In genomic region chr1:154609398-154610380, GRCh38 we compare ENCODE assay signal across 8 cellular contexts. TPM values are rescaled to one million over a fixed set of nuclear protein-coding genes. Genes with fewer than 3 reads are reported as not detected.
DNase-seq lines count a peak whose midpoint lies in the region; ATAC-seq, FAIRE-seq and TF ChIP-seq lines count a peak whose summit lies in the region.

No MANE protein-coding gene starts in this region.

- H3K9me3 ChIP-seq in right lobe of liver (no peaks in the 10 kb centered on the region), stomach (no peaks in the 10 kb centered on the region)

- FAIRE-seq in GM12892 (lab: Jason Lieb, UNC) (no peak), frontal cortex (lab: Jason Lieb, UNC) (no peak)

- TF ChIP-seq CTCF in right lobe of liver (IDR thresholded peaks at IDR 0.05) (no peak), stomach (IDR thresholded peaks at IDR 0.05) (no peak), brain microvascular endothelial cell (IDR thresholded peaks at IDR 0.05; ENCODE audit: low read depth, low read length, missing control alignments) (no peak)

- DNase-seq in GM12892 (ENCODE audit: insufficient read length) (no peak), OCI-M1 (lab: John Stamatoyannopoulos, UW) (peak; percentile 62), right lobe of liver (no peak), stomach (no peak), brain microvascular endothelial cell (no peak), frontal cortex (ENCODE audit: low spot score in 2 of 2) (no peak)
- peak; percentile 60 for DNase-seq in activated naive CD4-positive, alpha-beta T cell treated with anti-CD3 and anti-CD28 coated beads, Interleukin-2, amount 50 U/mL, for 16 hours

- H3K27me3 ChIP-seq in right lobe of liver (no peaks in the 10 kb centered on the region), stomach (no peaks in the 10 kb centered on the region), brain microvascular endothelial cell (replicated peaks) (no peaks in the 10 kb centered on the region)

- intact Hi-C loops in right lobe of liver (cut with DNase I) (no loop called here), stomach (cut with DNase I; ENCODE audit: low total_unique reads) (no loop called here)

- TF ChIP-seq POLR2A in GM12892 (IDR thresholded peaks at IDR 0.05; ENCODE audit: low read depth, low read length) (0 out of 2 replicates have a peak, but pooled peaks have one; percentile 27), right lobe of liver (IDR thresholded peaks at IDR 0.05) (no peak), stomach (IDR thresholded peaks at IDR 0.05) (no peak)

- H3K4me3 ChIP-seq in right lobe of liver: peak overlapping the region in 1 of 3 donors; percentile 97
- H3K4me3 ChIP-seq in stomach: no peak overlapping the region
- H3K4me3 ChIP-seq in brain microvascular endothelial cell (ENCODE audit: low read depth, low read length): no peak overlapping the region

- no peak for ATAC-seq in right lobe of liver
- ATAC-seq in HG03469 (IDR thresholded peaks at IDR 0.05; ENCODE audit: unreplicated experiment): no peak

- TF ChIP-seq EP300 in stomach (IDR thresholded peaks at IDR 0.05): no peak

- in situ Hi-C loops in brain microvascular endothelial cell (cut with HindIII; ENCODE audit: low pct_ligation_motif_present, low sequenced_read_pairs): no loop called here

- 66% methylated on average over 11 of the region's 12 CpGs for WGBS in right lobe of liver (ENCODE audit: insufficient coverage, low coverage, low lambda C conversion rate, missing lambda C conversion rate)
- WGBS in stomach, 5 donors: 62 to 79% (median 75%) methylated on average over 12 of the region's 12 CpGs

- H3K36me3 ChIP-seq in right lobe of liver (no peaks in the 10 kb centered on the region), stomach (no peaks in the 10 kb centered on the region), brain microvascular endothelial cell (replicated peaks) (no peaks in the 10 kb centered on the region)

- H3K4me1 ChIP-seq in right lobe of liver (peaks cover 0 to 36% (median 11%) of the 10 kb centered on the region in 4 donors), stomach (peaks cover 16 to 47% (median 32%) of the 10 kb centered on the region in 4 donors)

- H3K27ac ChIP-seq in right lobe of liver: peak overlapping the region; percentile 93 to 96 (median 95)
- peak overlapping the region in 4 of 5 donors; percentile 97 to 99 (median 98) for H3K27ac ChIP-seq in stomach
- no peak overlapping the region for H3K27ac ChIP-seq in brain microvascular endothelial cell

RNA-seq across cellular contexts. Expression of gene ADAR, which starts 1.7 kb away (rescaled TPM):
- 116 TPM for polyA plus RNA-seq in GM12892 (2012; ENCODE audit: missing spikeins)
- total RNA-seq in right lobe of liver: 100 to 1,000 TPM in 1 of 6 experiments, 10 to 100 TPM in 5; 69.9 to 105 (median 78.7) TPM
- total RNA-seq in stomach: 100 to 1,000 TPM in 3 of 5 donors, 10 to 100 TPM in 2; 35.6 to 173 (median 110) TPM
- 10 to 100 TPM; 23.6 to 31.3 (median 26.8) TPM for polyA plus RNA-seq in stomach
- 63.2 TPM for total RNA-seq in frontal cortex

RNA-seq across cellular contexts. Expression of gene CHRNB2, which starts 42.1 kb away (rescaled TPM):
- 0.76 TPM for polyA plus RNA-seq in GM12892 (2012; ENCODE audit: missing spikeins)
- total RNA-seq in right lobe of liver (under 1 TPM in 1 of 6 experiments, not detected in 5; 0.07 TPM), stomach (under 1 TPM in 2 of 5 donors, not detected in 3; under 0.01 to 0.37 TPM), frontal cortex (17.9 TPM)
- under 1 TPM in 2 of 3 donors, not detected in 1; 0.12 to 0.38 TPM for polyA plus RNA-seq in stomach

RNA-seq across cellular contexts. Expression of gene UBE2Q1, which starts 51.2 kb away (rescaled TPM):
- polyA plus RNA-seq in GM12892 (2012; ENCODE audit: missing spikeins): 48.5 TPM
- total RNA-seq in right lobe of liver: 10 to 100 TPM; 23.6 to 48.6 (median 33.1) TPM
- total RNA-seq in stomach: 100 to 1,000 TPM in 1 of 5 donors, 10 to 100 TPM in 4; 20.4 to 137 (median 24.2) TPM
- 10 to 100 TPM; 25.0 to 32.8 (median 31.9) TPM for polyA plus RNA-seq in stomach
- total RNA-seq in frontal cortex: 25.3 TPM

Comparison
In these comparisons a context has a peak if more than half of its experiments do, and no peak if none do; other contexts are left out.
1. DNase-seq: peak in OCI-M1 (single experiment) and activated naive CD4-positive, alpha-beta T cell treated with anti-CD3 and anti-CD28 coated beads, Interleukin-2, amount 50 U/mL, for 16 hours (single experiment); none in GM12892 (single experiment), right lobe of liver (0 of 3), stomach (single experiment), brain microvascular endothelial cell (single experiment) and frontal cortex (0 of 2).
2. RNA of gene CHRNB2, which starts 42.1 kb away (total RNA-seq): 17.9 TPM in frontal cortex (single experiment); 0.07 TPM in right lobe of liver and under 0.01 to 0.37 TPM in stomach; every median in the first group is over 10 times any median in the second.